ENCODE assay signal across 8 cellular contexts in genomic region chr17:82065193-82065637, GRCh38. TPM values are rescaled to one million over a fixed set of nuclear protein-coding genes. Genes with fewer than 3 reads are reported as not detected.
DNase-seq lines count a peak whose midpoint lies in the region; ATAC-seq and TF ChIP-seq lines count a peak whose summit lies in the region.

No MANE protein-coding gene starts in this region.

- H3K9me3 ChIP-seq in gastroesophageal sphincter = no peaks in the 10 kb centered on the region
- no peaks in the 10 kb centered on the region for H3K9me3 ChIP-seq in prostate gland

- DNase-seq in activated CD4-positive, alpha-beta memory T cell treated with anti-CD3 and anti-CD28 coated beads for 36 hours = peak; percentile 39
- no peak for DNase-seq in prostate gland (ENCODE audit: low spot score)
- no peak for DNase-seq in NCI-H1092 (lab: John Stamatoyannopoulos, UW)
- DNase-seq in T-helper 9 cell = no peak
- DNase-seq in SHP77 (lab: John Stamatoyannopoulos, UW) = no peak

- H3K27me3 ChIP-seq in gastroesophageal sphincter (no peaks in the 10 kb centered on the region), prostate gland (replicated peaks; ENCODE audit: insufficient read depth) (no peaks in the 10 kb centered on the region)

- TF ChIP-seq EP300 in gastroesophageal sphincter (IDR thresholded peaks at IDR 0.05) = no peak

- H3K4me1 Mint-ChIP-seq in activated CD4-positive, alpha-beta memory T cell treated with anti-CD3 and anti-CD28 coated beads for 36 hours (ENCODE audit: low read depth) = peaks cover 9% of the 10 kb centered on the region

- H3K27me3 Mint-ChIP-seq in activated CD4-positive, alpha-beta memory T cell treated with anti-CD3 and anti-CD28 coated beads for 36 hours = no peaks in the 10 kb centered on the region

- H3K36me3 Mint-ChIP-seq in activated CD4-positive, alpha-beta memory T cell treated with anti-CD3 and anti-CD28 coated beads for 36 hours = peaks cover 2% of the 10 kb centered on the region

- TF ChIP-seq POLR2A in gastroesophageal sphincter (IDR thresholded peaks at IDR 0.05) = no peak
- TF ChIP-seq POLR2A in prostate gland (IDR thresholded peaks at IDR 0.05) = no peak

- ATAC-seq in GM18502 (IDR thresholded peaks at IDR 0.05; ENCODE audit: poor library complexity, unreplicated experiment) (peak; percentile 14), HG03066 (IDR thresholded peaks at IDR 0.05; ENCODE audit: low read depth, unreplicated experiment) (peak; percentile 29), gastroesophageal sphincter (peak; percentile 47)

- intact Hi-C loops in activated CD4-positive, alpha-beta memory T cell treated with anti-CD3 and anti-CD28 coated beads for 36 hours (cut with micrococcal nuclease) = loop anchor here (10.0 kb wide), 1 partner anchor 90 kb away; no protein-coding TSS in a partner anchor
- intact Hi-C loops in prostate gland (cut with DNase I) = no loop called here

- H3K4me1 ChIP-seq in gastroesophageal sphincter = peaks cover 0 to 29% (median 19%) of the 10 kb centered on the region in 3 donors
- peaks cover 20% of the 10 kb centered on the region for H3K4me1 ChIP-seq in prostate gland (replicated peaks)

- H3K27ac ChIP-seq in gastroesophageal sphincter = peak overlapping the region; percentile 62 to 95 (median 90)
- H3K27ac ChIP-seq in prostate gland = peak overlapping the region; percentile 80 to 85

- peak overlapping the region; percentile 72 to 85 for H3K4me3 ChIP-seq in gastroesophageal sphincter
- H3K4me3 ChIP-seq in prostate gland = peak overlapping the region; percentile 59 to 72

- TF ChIP-seq CTCF in gastroesophageal sphincter (IDR thresholded peaks at IDR 0.05) (no peak), prostate gland (IDR thresholded peaks at IDR 0.05) (no peak)

- H3K36me3 ChIP-seq in gastroesophageal sphincter (peaks cover 0 to 41% of the 10 kb centered on the region in 2 donors), prostate gland (peaks cover 0 to 3% of the 10 kb centered on the region in 2 donors)

- H3K27ac Mint-ChIP-seq in activated CD4-positive, alpha-beta memory T cell treated with anti-CD3 and anti-CD28 coated beads for 36 hours = no peak overlapping the region

- CTCF ChIA-PET in activated CD4-positive, alpha-beta memory T cell treated with anti-CD3 and anti-CD28 coated beads for 36 hours (lab: Charles Lee) = interaction anchor here (0.6 to 4.4 kb wide), 3 partner anchors 35 to 196 kb away, joined by 3 to 17 read pairs (median 3); no protein-coding TSS in a partner anchor

- WGBS in gastroesophageal sphincter (ENCODE audit: low coverage in 1 of 2), 2 donors = no CpG with 5 or more reads among the region's 47 CpGs
- WGBS in prostate gland = 1% methylated on average over 17 of the region's 47 CpGs

- H3K9me3 Mint-ChIP-seq in activated CD4-positive, alpha-beta memory T cell treated with anti-CD3 and anti-CD28 coated beads for 36 hours = no peaks in the 10 kb centered on the region

- POLR2A ChIA-PET in activated CD4-positive, alpha-beta memory T cell treated with anti-CD3 and anti-CD28 coated beads for 36 hours (lab: Charles Lee) = interaction anchor here (0.6 to 2.3 kb wide), 6 partner anchors 8 to 33 kb away, joined by 3 to 5 read pairs (median 4); partner anchors contain the start of gene DCXR

- H3K4me3 Mint-ChIP-seq in activated CD4-positive, alpha-beta memory T cell treated with anti-CD3 and anti-CD28 coated beads for 36 hours = peak overlapping the region; percentile 72

RNA-seq across cellular contexts. Expression of gene DUS1L, which starts 0.4 kb away (rescaled TPM):
- total RNA-seq in activated CD4-positive, alpha-beta memory T cell treated with anti-CD3 and anti-CD28 coated beads for 36 hours = 100 to 1,000 TPM; 118 to 131 TPM
- 10 to 100 TPM; 35.8 to 62.8 (median 52.9) TPM for total RNA-seq in gastroesophageal sphincter
- total RNA-seq in prostate gland = 100 to 1,000 TPM in 1 of 2 donors, 10 to 100 TPM in 1; 95.9 to 119 TPM

RNA-seq across cellular contexts. Expression of gene GPS1, which starts 13.5 kb away (rescaled TPM):
- total RNA-seq in activated CD4-positive, alpha-beta memory T cell treated with anti-CD3 and anti-CD28 coated beads for 36 hours = 10 to 100 TPM; 86.8 to 89.1 TPM
- 100 to 1,000 TPM in 1 of 4 donors, 10 to 100 TPM in 3; 69.3 to 103 (median 77.2) TPM for total RNA-seq in gastroesophageal sphincter
- total RNA-seq in prostate gland = 100 to 1,000 TPM; 163 to 182 TPM

RNA-seq across cellular contexts. Expression of gene RFNG, which starts 13.6 kb away (rescaled TPM):
- total RNA-seq in activated CD4-positive, alpha-beta memory T cell treated with anti-CD3 and anti-CD28 coated beads for 36 hours = 10 to 100 TPM; 16.5 to 17.5 TPM
- total RNA-seq in gastroesophageal sphincter = 10 to 100 TPM; 28.8 to 48.2 (median 34.3) TPM
- 10 to 100 TPM; 48.8 to 92.7 TPM for total RNA-seq in prostate gland

RNA-seq across cellular contexts. Expression of gene DCXR, which starts 27.7 kb away (rescaled TPM):
- 100 to 1,000 TPM; 105 to 115 TPM for total RNA-seq in activated CD4-positive, alpha-beta memory T cell treated with anti-CD3 and anti-CD28 coated beads for 36 hours
- total RNA-seq in gastroesophageal sphincter (100 to 1,000 TPM in 2 of 4 donors, 10 to 100 TPM in 2; 70.7 to 140 (median 108) TPM), prostate gland (100 to 1,000 TPM; 235 to 744 TPM)

RNA-seq across cellular contexts. Expression of gene FASN, which starts 32.8 kb away (rescaled TPM):
- 100 to 1,000 TPM; 209 to 212 TPM for total RNA-seq in activated CD4-positive, alpha-beta memory T cell treated with anti-CD3 and anti-CD28 coated beads for 36 hours
- 10 to 100 TPM; 22.6 to 52.8 (median 48.3) TPM for total RNA-seq in gastroesophageal sphincter
- total RNA-seq in prostate gland = 100 to 1,000 TPM; 192 to 388 TPM
